Comparison of ENCODE assay signal across 29 cellular contexts in genomic region chr11:104175769-104176168, GRCh38.
"Had no signal": no experiment of that assay in that cellular context is flagged by ENCODE, and none has a peak within 500 bp of the region (broad histone marks: within the 10 kb centered on the region; RNA-seq: fewer than 3 reads in every experiment).

No MANE protein-coding gene starts in this region.

- DNase-seq: stimulated activated CD4-positive, alpha-beta T cell treated with anti-CD3 and anti-CD28 coated beads, Interleukin-2, amount 100 ng/mL, for 48 hours; stimulated activated CD4-positive, alpha-beta T cell treated with anti-CD3 and anti-CD28 coated beads, Interleukin-4, amount 100 ng/mL, for 1 hour; stimulated activated CD4-positive, alpha-beta T cell treated with anti-CD3 and anti-CD28 coated beads, Interleukin-4, amount 100 ng/mL, for 24 hours; stimulated activated CD4-positive, alpha-beta T cell treated with anti-CD3 and anti-CD28 coated beads, Interleukin-4, amount 100 ng/mL, for 4 hours; stimulated activated CD8-positive, alpha-beta memory T cell treated with anti-CD3 and anti-CD28 coated beads, Interleukin-4, amount 100 ng/mL, for 48 hours; stimulated activated naive B cell treated with anti-CD40 and anti-IgM and Interleukin-4, amounts not matched to agents 10 μg/mL and 1 μg/mL and 100 μg/mL, for 72 hours; stimulated activated naive CD4-positive, alpha-beta T cell; stimulated activated naive CD4-positive, alpha-beta T cell treated with Interleukin-2 at 50 U/mL for 16 hours; stimulated activated naive CD8-positive, alpha-beta T cell treated with anti-CD3 and anti-CD28 coated beads, Interleukin-15, amount 100 ng/mL, for 72 hours; stimulated activated naive CD8-positive, alpha-beta T cell treated with anti-CD3 and anti-CD28 coated beads, Interleukin-15, Interleukin-2, amounts not matched to agents 100 U/mL and 50 U/mL, for 24 hours; stomach; substantia nigra; testis; thyroid gland; tibial artery; transverse colon; trophoblast cell; upper lobe of left lung; upper lobe of right lung; uterus had no signal

- H3K36me3 Mint-ChIP-seq: stimulated activated effector memory CD8-positive, alpha-beta T cell treated with anti-CD3 and anti-CD28 coated beads, Interleukin-12 subunit alpha, Interleukin-12 subunit beta, amount 100 ng/mL, for 72 hours; stimulated activated memory B cell treated with anti-CD40 and anti-IgM and Interleukin-4, amounts not matched to agents 10 μg/mL and 1 μg/mL and 100 μg/mL, for 72 hours; stimulated activated naive B cell treated with anti-CD40 and anti-IgM and Interleukin-4, amounts not matched to agents 10 μg/mL and 1 μg/mL and 100 μg/mL, for 72 hours; type B pancreatic cell had no signal

- H3K27ac Mint-ChIP-seq: stimulated activated effector memory CD8-positive, alpha-beta T cell treated with anti-CD3 and anti-CD28 coated beads, Interleukin-12 subunit alpha, Interleukin-12 subunit beta, amount 100 ng/mL, for 72 hours; stimulated activated memory B cell treated with anti-CD40 and anti-IgM and Interleukin-4, amounts not matched to agents 10 μg/mL and 1 μg/mL and 100 μg/mL, for 72 hours; stimulated activated naive B cell treated with anti-CD40 and anti-IgM and Interleukin-4, amounts not matched to agents 10 μg/mL and 1 μg/mL and 100 μg/mL, for 72 hours; stimulated activated naive CD8-positive, alpha-beta T cell treated with anti-CD3 and anti-CD28 coated beads, Interleukin-15, amount 100 ng/mL, for 72 hours; stimulated activated naive CD8-positive, alpha-beta T cell treated with anti-CD3 and anti-CD28 coated beads, Interleukin-15, Interleukin-2, amounts not matched to agents 100 ng/mL and 50 ng/mL, for 24 hours; type B pancreatic cell had no signal

- H3K27me3 ChIP-seq: stomach, suprapubic skin, testis, thyroid gland, tibial artery, tibial nerve, transverse colon, upper lobe of left lung, upper lobe of right lung, uterus, vagina had no signal

- H3K36me3 ChIP-seq: stomach, suprapubic skin, thoracic aorta, thyroid gland, tibial artery, tibial nerve, transverse colon, upper lobe of left lung, upper lobe of right lung, uterus, vagina had no signal

- H3K27me3 Mint-ChIP-seq: stimulated activated memory B cell treated with anti-CD40 and anti-IgM and Interleukin-4, amounts not matched to agents 10 μg/mL and 1 μg/mL and 100 μg/mL, for 72 hours; stimulated activated naive B cell treated with anti-CD40 and anti-IgM and Interleukin-4, amounts not matched to agents 10 μg/mL and 1 μg/mL and 100 μg/mL, for 72 hours; stimulated activated naive CD8-positive, alpha-beta T cell treated with anti-CD3 and anti-CD28 coated beads, Interleukin-15, amount 100 ng/mL, for 72 hours; stimulated activated naive CD8-positive, alpha-beta T cell treated with anti-CD3 and anti-CD28 coated beads, Interleukin-15, Interleukin-2, amounts not matched to agents 100 ng/mL and 50 ng/mL, for 24 hours; type B pancreatic cell had no signal

- FAIRE-seq: urothelium cell line had no signal

- H3K9me3 ChIP-seq: stomach, suprapubic skin, testis, thoracic aorta, thyroid gland, tibial artery, tibial nerve, transverse colon, upper lobe of left lung, upper lobe of right lung, uterus, vagina had no signal

- H3K4me1 Mint-ChIP-seq: stimulated activated effector memory CD8-positive, alpha-beta T cell treated with anti-CD3 and anti-CD28 coated beads, Interleukin-12 subunit alpha, Interleukin-12 subunit beta, amount 100 ng/mL, for 72 hours; stimulated activated memory B cell treated with anti-CD40 and anti-IgM and Interleukin-4, amounts not matched to agents 10 μg/mL and 1 μg/mL and 100 μg/mL, for 72 hours; stimulated activated naive B cell treated with anti-CD40 and anti-IgM and Interleukin-4, amounts not matched to agents 10 μg/mL and 1 μg/mL and 100 μg/mL, for 72 hours; stimulated activated naive CD8-positive, alpha-beta T cell treated with anti-CD3 and anti-CD28 coated beads, Interleukin-15, amount 100 ng/mL, for 72 hours had no signal

- H3K4me3 Mint-ChIP-seq: stimulated activated effector memory CD8-positive, alpha-beta T cell treated with anti-CD3 and anti-CD28 coated beads, Interleukin-12 subunit alpha, Interleukin-12 subunit beta, amount 100 ng/mL, for 72 hours; stimulated activated memory B cell treated with anti-CD40 and anti-IgM and Interleukin-4, amounts not matched to agents 10 μg/mL and 1 μg/mL and 100 μg/mL, for 72 hours; stimulated activated naive B cell treated with anti-CD40 and anti-IgM and Interleukin-4, amounts not matched to agents 10 μg/mL and 1 μg/mL and 100 μg/mL, for 72 hours; stimulated activated naive CD8-positive, alpha-beta T cell treated with anti-CD3 and anti-CD28 coated beads, Interleukin-15, amount 100 ng/mL, for 72 hours; stimulated activated naive CD8-positive, alpha-beta T cell treated with anti-CD3 and anti-CD28 coated beads, Interleukin-15, Interleukin-2, amounts not matched to agents 100 ng/mL and 50 ng/mL, for 24 hours; type B pancreatic cell had no signal

- H3K27ac ChIP-seq: stomach, suprapubic skin, testis, thoracic aorta, thyroid gland, tibial artery, tibial nerve, transverse colon, upper lobe of left lung, upper lobe of right lung, uterus, vagina had no signal

- H3K9me3 Mint-ChIP-seq: stimulated activated effector memory CD8-positive, alpha-beta T cell treated with anti-CD3 and anti-CD28 coated beads, Interleukin-12 subunit alpha, Interleukin-12 subunit beta, amount 100 ng/mL, for 72 hours; stimulated activated memory B cell treated with anti-CD40 and anti-IgM and Interleukin-4, amounts not matched to agents 10 μg/mL and 1 μg/mL and 100 μg/mL, for 72 hours; stimulated activated naive B cell treated with anti-CD40 and anti-IgM and Interleukin-4, amounts not matched to agents 10 μg/mL and 1 μg/mL and 100 μg/mL, for 72 hours; stimulated activated naive CD8-positive, alpha-beta T cell treated with anti-CD3 and anti-CD28 coated beads, Interleukin-15, amount 100 ng/mL, for 72 hours; stimulated activated naive CD8-positive, alpha-beta T cell treated with anti-CD3 and anti-CD28 coated beads, Interleukin-15, Interleukin-2, amounts not matched to agents 100 ng/mL and 50 ng/mL, for 24 hours; type B pancreatic cell had no signal

- ATAC-seq: stimulated activated effector memory CD8-positive, alpha-beta T cell treated with anti-CD3 and anti-CD28 coated beads, Interleukin-12 subunit alpha, Interleukin-12 subunit beta, amount 100 ng/mL, for 72 hours; stimulated activated memory B cell treated with anti-CD40 and anti-IgM and Interleukin-4, amounts not matched to agents 10 μg/mL and 1 μg/mL and 100 μg/mL, for 72 hours; stimulated activated naive B cell treated with anti-CD40 and anti-IgM and Interleukin-4, amounts not matched to agents 10 μg/mL and 1 μg/mL and 100 μg/mL, for 72 hours; stimulated activated naive CD8-positive, alpha-beta T cell treated with anti-CD3 and anti-CD28 coated beads, Interleukin-15, amount 100 ng/mL, for 72 hours; stimulated activated naive CD8-positive, alpha-beta T cell treated with anti-CD3 and anti-CD28 coated beads, Interleukin-15, Interleukin-2, amounts not matched to agents 100 U/mL and 50 U/mL, for 24 hours; upper lobe of right lung had no signal

- H3K4me3 ChIP-seq: stomach, suprapubic skin, testis, thoracic aorta, thyroid gland, tibial artery, tibial nerve, transverse colon, upper lobe of left lung, upper lobe of right lung, uterus, vagina had no signal

- H3K4me1 ChIP-seq: stomach, suprapubic skin, testis, thyroid gland, tibial artery, tibial nerve, transverse colon, upper lobe of left lung, upper lobe of right lung, uterus, vagina had no signal
